In genomic region chr11:71223081-71223405, GRCh38 we compare ENCODE assay signal across 21 cellular contexts. TPM values are rescaled to one million over a fixed set of nuclear protein-coding genes. Genes with fewer than 3 reads are reported as not detected.
"Had no signal": no experiment of that assay in that cellular context is flagged by ENCODE, and none has a peak within 500 bp of the region (broad histone marks: within the 10 kb centered on the region; RNA-seq: fewer than 3 reads in every experiment).

No MANE protein-coding gene starts in this region.

- H3K27ac ChIP-seq: colonic mucosa, foreskin keratinocyte, left ventricle myocardium inferior, ovary, tibial artery, upper lobe of left lung, uterus had no signal

- H3K4me2 ChIP-seq: smooth muscle cell had no signal

- H3K36me3 ChIP-seq: colonic mucosa, left ventricle myocardium inferior, ovary, tibial artery, upper lobe of left lung, uterus had no signal

- ATAC-seq: foreskin keratinocyte; naive thymus-derived CD8-positive, alpha-beta T cell; stimulated activated effector memory CD8-positive, alpha-beta T cell treated with anti-CD3 and anti-CD28 coated beads, Interleukin-12 subunit alpha, Interleukin-12 subunit beta, amount 100 ng/mL, for 72 hours had no signal

- H3K4me1 Mint-ChIP-seq: immature natural killer cell; naive thymus-derived CD8-positive, alpha-beta T cell; stimulated activated effector memory CD8-positive, alpha-beta T cell treated with anti-CD3 and anti-CD28 coated beads, Interleukin-12 subunit alpha, Interleukin-12 subunit beta, amount 100 ng/mL, for 72 hours had no signal

- H3K36me3 Mint-ChIP-seq: stimulated activated effector memory CD8-positive, alpha-beta T cell treated with anti-CD3 and anti-CD28 coated beads, Interleukin-12 subunit alpha, Interleukin-12 subunit beta, amount 100 ng/mL, for 72 hours had no signal

- H3K27me3 Mint-ChIP-seq: progenitor cell of endocrine pancreas had no signal

- H3K27ac Mint-ChIP-seq: immature natural killer cell; naive thymus-derived CD8-positive, alpha-beta T cell; progenitor cell of endocrine pancreas; stimulated activated effector memory CD8-positive, alpha-beta T cell treated with anti-CD3 and anti-CD28 coated beads, Interleukin-12 subunit alpha, Interleukin-12 subunit beta, amount 100 ng/mL, for 72 hours; stimulated activated naive CD8-positive, alpha-beta T cell treated with anti-CD3 and anti-CD28 coated beads, Interleukin-15, Interleukin-2, amounts not matched to agents 100 ng/mL and 50 ng/mL, for 24 hours had no signal

- H3K4me3 Mint-ChIP-seq: immature natural killer cell; naive thymus-derived CD8-positive, alpha-beta T cell; stimulated activated effector memory CD8-positive, alpha-beta T cell treated with anti-CD3 and anti-CD28 coated beads, Interleukin-12 subunit alpha, Interleukin-12 subunit beta, amount 100 ng/mL, for 72 hours; stimulated activated naive CD8-positive, alpha-beta T cell treated with anti-CD3 and anti-CD28 coated beads, Interleukin-15, Interleukin-2, amounts not matched to agents 100 ng/mL and 50 ng/mL, for 24 hours had no signal

- DNase-seq: dermis blood vessel endothelial cell; foreskin keratinocyte; immature natural killer cell; mesendoderm; nucleus accumbens; ovary; stimulated activated CD4-positive, alpha-beta T cell treated with anti-CD3 and anti-CD28 coated beads, Interleukin-4, amount 100 ng/mL, for 1 hour; stimulated activated CD8-positive, alpha-beta memory T cell treated with anti-CD3 and anti-CD28 coated beads, Interleukin-4, amount 100 ng/mL, for 48 hours; uterus had no signal

- H3K4me1 ChIP-seq: colonic mucosa, foreskin keratinocyte, left ventricle myocardium inferior, tibial artery, upper lobe of left lung, uterus had no signal

- H3K27me3 ChIP-seq: colonic mucosa, foreskin keratinocyte, ovary, upper lobe of left lung, uterus had no signal

- H3K9me3 ChIP-seq: colonic mucosa, ovary had no signal

- FAIRE-seq: keratinocyte had no signal

- H3K4me3 ChIP-seq: colonic mucosa, left ventricle myocardium inferior, lung, mucosa of descending colon, ovary, smooth muscle cell, tibial artery, upper lobe of left lung, uterus had no signal

RNA-seq across cellular contexts. Expression of gene SHANK2, which starts 29.3 kb away (rescaled TPM):
- total RNA-seq: naive thymus-derived CD8-positive, alpha-beta T cell had no signal
- polyA plus RNA-seq: immature natural killer cell; naive thymus-derived CD8-positive, alpha-beta T cell had no signal
